Comparison of ENCODE assay signal across 1 cellular context in the genomic region with DNA sequence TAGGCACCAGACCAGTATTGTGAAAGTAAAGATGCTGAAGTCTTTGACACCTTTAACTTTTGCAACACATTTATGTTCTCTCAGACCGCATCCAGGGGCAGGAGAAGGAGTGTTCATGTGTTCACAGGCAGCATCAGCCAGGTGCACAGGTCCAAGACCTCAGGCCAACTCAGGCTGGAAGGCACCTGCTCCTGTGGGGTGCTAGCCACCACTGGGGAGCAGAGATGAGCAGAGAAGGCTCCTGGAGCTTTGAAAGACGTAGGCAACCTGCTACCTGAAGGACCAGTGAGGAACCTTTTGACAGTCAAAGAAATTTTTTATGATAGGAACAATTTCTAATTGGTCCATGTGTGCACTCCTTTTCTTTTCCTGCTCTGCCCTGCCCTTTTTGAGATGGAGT.
TF ChIP-seq lines count a peak whose summit lies in the region.

No MANE protein-coding gene starts in this region.

TF ChIP-seq in GM12878, 131 proteins besides CTCF, POLR2A, EP300 and RAD21 (continued from another document):
- TF ChIP-seq, protein P1, sequence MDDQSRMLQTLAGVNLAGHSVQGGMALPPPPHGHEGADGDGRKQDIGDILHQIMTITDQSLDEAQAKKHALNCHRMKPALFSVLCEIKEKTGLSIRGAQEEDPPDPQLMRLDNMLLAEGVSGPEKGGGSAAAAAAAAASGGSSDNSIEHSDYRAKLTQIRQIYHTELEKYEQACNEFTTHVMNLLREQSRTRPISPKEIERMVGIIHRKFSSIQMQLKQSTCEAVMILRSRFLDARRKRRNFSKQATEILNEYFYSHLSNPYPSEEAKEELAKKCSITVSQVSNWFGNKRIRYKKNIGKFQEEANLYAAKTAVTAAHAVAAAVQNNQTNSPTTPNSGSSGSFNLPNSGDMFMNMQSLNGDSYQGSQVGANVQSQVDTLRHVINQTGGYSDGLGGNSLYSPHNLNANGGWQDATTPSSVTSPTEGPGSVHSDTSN (IDR thresholded peaks at IDR 0.05; ENCODE audit: insufficient replicate concordance, low read depth, low read length): no peak
- no peak for TF ChIP-seq MTA2 (IDR thresholded peaks at IDR 0.05; ENCODE audit: low read depth)
- TF ChIP-seq RB1 (IDR thresholded peaks at IDR 0.05; ENCODE audit: borderline replicate concordance): no peak
- TF ChIP-seq, protein P2, sequence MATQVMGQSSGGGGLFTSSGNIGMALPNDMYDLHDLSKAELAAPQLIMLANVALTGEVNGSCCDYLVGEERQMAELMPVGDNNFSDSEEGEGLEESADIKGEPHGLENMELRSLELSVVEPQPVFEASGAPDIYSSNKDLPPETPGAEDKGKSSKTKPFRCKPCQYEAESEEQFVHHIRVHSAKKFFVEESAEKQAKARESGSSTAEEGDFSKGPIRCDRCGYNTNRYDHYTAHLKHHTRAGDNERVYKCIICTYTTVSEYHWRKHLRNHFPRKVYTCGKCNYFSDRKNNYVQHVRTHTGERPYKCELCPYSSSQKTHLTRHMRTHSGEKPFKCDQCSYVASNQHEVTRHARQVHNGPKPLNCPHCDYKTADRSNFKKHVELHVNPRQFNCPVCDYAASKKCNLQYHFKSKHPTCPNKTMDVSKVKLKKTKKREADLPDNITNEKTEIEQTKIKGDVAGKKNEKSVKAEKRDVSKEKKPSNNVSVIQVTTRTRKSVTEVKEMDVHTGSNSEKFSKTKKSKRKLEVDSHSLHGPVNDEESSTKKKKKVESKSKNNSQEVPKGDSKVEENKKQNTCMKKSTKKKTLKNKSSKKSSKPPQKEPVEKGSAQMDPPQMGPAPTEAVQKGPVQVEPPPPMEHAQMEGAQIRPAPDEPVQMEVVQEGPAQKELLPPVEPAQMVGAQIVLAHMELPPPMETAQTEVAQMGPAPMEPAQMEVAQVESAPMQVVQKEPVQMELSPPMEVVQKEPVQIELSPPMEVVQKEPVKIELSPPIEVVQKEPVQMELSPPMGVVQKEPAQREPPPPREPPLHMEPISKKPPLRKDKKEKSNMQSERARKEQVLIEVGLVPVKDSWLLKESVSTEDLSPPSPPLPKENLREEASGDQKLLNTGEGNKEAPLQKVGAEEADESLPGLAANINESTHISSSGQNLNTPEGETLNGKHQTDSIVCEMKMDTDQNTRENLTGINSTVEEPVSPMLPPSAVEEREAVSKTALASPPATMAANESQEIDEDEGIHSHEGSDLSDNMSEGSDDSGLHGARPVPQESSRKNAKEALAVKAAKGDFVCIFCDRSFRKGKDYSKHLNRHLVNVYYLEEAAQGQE (IDR thresholded peaks at IDR 0.05; ENCODE audit: low read depth, low read length): no peak
- no peak for TF ChIP-seq SP1 (IDR thresholded peaks at IDR 0.05; ENCODE audit: low read depth, low read length)
- TF ChIP-seq, protein P3, sequence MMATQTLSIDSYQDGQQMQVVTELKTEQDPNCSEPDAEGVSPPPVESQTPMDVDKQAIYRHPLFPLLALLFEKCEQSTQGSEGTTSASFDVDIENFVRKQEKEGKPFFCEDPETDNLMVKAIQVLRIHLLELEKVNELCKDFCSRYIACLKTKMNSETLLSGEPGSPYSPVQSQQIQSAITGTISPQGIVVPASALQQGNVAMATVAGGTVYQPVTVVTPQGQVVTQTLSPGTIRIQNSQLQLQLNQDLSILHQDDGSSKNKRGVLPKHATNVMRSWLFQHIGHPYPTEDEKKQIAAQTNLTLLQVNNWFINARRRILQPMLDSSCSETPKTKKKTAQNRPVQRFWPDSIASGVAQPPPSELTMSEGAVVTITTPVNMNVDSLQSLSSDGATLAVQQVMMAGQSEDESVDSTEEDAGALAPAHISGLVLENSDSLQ (IDR thresholded peaks at IDR 0.05): no peak
- TF ChIP-seq, protein P4, sequence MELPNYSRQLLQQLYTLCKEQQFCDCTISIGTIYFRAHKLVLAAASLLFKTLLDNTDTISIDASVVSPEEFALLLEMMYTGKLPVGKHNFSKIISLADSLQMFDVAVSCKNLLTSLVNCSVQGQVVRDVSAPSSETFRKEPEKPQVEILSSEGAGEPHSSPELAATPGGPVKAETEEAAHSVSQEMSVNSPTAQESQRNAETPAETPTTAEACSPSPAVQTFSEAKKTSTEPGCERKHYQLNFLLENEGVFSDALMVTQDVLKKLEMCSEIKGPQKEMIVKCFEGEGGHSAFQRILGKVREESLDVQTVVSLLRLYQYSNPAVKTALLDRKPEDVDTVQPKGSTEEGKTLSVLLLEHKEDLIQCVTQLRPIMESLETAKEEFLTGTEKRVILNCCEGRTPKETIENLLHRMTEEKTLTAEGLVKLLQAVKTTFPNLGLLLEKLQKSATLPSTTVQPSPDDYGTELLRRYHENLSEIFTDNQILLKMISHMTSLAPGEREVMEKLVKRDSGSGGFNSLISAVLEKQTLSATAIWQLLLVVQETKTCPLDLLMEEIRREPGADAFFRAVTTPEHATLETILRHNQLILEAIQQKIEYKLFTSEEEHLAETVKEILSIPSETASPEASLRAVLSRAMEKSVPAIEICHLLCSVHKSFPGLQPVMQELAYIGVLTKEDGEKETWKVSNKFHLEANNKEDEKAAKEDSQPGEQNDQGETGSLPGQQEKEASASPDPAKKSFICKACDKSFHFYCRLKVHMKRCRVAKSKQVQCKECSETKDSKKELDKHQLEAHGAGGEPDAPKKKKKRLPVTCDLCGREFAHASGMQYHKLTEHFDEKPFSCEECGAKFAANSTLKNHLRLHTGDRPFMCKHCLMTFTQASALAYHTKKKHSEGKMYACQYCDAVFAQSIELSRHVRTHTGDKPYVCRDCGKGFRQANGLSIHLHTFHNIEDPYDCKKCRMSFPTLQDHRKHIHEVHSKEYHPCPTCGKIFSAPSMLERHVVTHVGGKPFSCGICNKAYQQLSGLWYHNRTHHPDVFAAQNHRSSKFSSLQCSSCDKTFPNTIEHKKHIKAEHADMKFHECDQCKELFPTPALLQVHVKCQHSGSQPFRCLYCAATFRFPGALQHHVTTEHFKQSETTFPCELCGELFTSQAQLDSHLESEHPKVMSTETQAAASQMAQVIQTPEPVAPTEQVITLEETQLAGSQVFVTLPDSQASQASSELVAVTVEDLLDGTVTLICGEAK (IDR thresholded peaks at IDR 0.05; ENCODE audit: borderline replicate concordance): no peak
- no peak for TF ChIP-seq NFXL1 (IDR thresholded peaks at IDR 0.05; ENCODE audit: borderline replicate concordance)
